ENCODE assay signal across 1 cellular context in the genomic region with DNA sequence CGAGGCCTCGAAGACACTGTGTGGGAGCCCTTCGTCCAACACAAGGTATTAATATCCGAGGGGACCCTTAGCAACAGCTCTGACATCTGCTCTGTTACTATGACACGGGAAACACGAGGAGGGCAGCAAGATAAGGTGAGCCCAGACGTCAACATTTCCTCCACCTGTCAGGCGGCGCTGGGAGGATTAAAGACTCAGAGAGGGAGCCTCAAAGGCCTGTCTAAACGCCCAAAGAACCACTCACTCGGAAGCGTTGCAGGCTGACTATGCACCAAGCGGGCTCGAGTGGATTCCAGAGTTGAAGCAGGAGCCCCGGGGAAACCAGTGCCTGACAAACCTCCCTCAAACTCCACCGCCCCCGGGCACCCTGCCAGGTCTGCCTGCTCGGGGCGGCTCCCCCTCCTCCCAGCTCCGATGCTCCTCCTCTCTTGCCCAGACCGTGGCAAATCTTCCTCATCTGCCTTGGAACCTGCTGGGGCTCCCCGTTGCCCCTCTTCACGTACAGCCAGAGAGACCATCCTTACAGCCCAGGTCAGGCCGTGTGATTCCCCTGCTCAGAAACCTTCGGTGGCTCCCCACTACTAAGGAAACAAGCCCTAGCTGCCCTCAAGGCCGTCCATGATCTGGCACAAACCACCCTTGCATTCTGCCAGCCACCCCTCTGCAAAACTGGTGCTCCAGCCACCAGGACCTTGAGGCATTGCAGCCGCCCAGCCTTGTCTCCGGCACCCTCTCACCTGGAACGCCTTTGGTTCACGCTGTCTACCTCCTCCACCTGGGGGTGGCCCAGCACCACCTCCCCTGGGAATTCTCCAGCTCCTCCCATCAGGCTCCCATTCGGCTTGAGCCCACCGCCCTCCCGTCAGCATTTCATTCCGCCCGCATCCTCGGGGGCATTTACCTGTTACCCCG.
TF ChIP-seq lines count a peak whose summit lies in the region.

No MANE protein-coding gene starts in this region.

TF ChIP-seq in SK-N-SH, 30 proteins besides CTCF, POLR2A, EP300 and RAD21 (continued from another document):
- TF ChIP-seq NRF1 (IDR thresholded peaks at IDR 0.05; ENCODE audit: low read depth, low read length) (no peak), GABPA (IDR thresholded peaks at IDR 0.05; ENCODE audit: low read depth) (no peak), FOXM1 (IDR thresholded peaks at IDR 0.05; ENCODE audit: low read depth) (no peak), RXRA (IDR thresholded peaks at IDR 0.05; ENCODE audit: borderline replicate concordance, low read depth) (no peak)
